Comparison of ENCODE assay signal across 1 cellular context in genomic region chr11:133219543-133219942, GRCh38.
TF ChIP-seq lines count a peak whose summit lies in the region.

No MANE protein-coding gene starts in this region.

TF ChIP-seq in WTC11, 78 proteins besides CTCF, POLR2A, EP300 and RAD21 (continued from another document):
- TF ChIP-seq, protein P1, sequence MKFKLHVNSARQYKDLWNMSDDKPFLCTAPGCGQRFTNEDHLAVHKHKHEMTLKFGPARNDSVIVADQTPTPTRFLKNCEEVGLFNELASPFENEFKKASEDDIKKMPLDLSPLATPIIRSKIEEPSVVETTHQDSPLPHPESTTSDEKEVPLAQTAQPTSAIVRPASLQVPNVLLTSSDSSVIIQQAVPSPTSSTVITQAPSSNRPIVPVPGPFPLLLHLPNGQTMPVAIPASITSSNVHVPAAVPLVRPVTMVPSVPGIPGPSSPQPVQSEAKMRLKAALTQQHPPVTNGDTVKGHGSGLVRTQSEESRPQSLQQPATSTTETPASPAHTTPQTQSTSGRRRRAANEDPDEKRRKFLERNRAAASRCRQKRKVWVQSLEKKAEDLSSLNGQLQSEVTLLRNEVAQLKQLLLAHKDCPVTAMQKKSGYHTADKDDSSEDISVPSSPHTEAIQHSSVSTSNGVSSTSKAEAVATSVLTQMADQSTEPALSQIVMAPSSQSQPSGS (CRISPR knock-in tag; IDR thresholded peaks at IDR 0.05; ENCODE audit: borderline replicate concordance, low read depth): no peak
- TF ChIP-seq ZSCAN18 (CRISPR knock-in tag; IDR thresholded peaks at IDR 0.05) (no peak), TCF7 (CRISPR knock-in tag; IDR thresholded peaks at IDR 0.05; ENCODE audit: low read depth) (no peak), ZNF423 (CRISPR knock-in tag; IDR thresholded peaks at IDR 0.05) (no peak), SMAD3 (CRISPR knock-in tag; IDR thresholded peaks at IDR 0.05; ENCODE audit: borderline replicate concordance) (no peak), GTF2I (CRISPR knock-in tag; conservative IDR thresholded peaks at IDR 0.05) (no peak), ATF1 (CRISPR knock-in tag; IDR thresholded peaks at IDR 0.05) (no peak), STAT6 (CRISPR knock-in tag; conservative IDR thresholded peaks at IDR 0.05; ENCODE audit: low read depth) (no peak), ZBTB21 (CRISPR knock-in tag; IDR thresholded peaks at IDR 0.05; ENCODE audit: borderline replicate concordance) (no peak), SOX15 (CRISPR knock-in tag; IDR thresholded peaks at IDR 0.05) (no peak), ZNF532 (CRISPR knock-in tag; IDR thresholded peaks at IDR 0.05; ENCODE audit: borderline replicate concordance) (no peak), AFF4 (CRISPR knock-in tag; IDR thresholded peaks at IDR 0.05; ENCODE audit: borderline replicate concordance) (no peak), JAZF1 (CRISPR knock-in tag; IDR thresholded peaks at IDR 0.05) (no peak)
- TF ChIP-seq, protein P2, sequence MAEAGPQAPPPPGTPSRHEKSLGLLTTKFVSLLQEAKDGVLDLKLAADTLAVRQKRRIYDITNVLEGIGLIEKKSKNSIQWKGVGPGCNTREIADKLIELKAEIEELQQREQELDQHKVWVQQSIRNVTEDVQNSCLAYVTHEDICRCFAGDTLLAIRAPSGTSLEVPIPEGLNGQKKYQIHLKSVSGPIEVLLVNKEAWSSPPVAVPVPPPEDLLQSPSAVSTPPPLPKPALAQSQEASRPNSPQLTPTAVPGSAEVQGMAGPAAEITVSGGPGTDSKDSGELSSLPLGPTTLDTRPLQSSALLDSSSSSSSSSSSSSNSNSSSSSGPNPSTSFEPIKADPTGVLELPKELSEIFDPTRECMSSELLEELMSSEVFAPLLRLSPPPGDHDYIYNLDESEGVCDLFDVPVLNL (CRISPR knock-in tag; IDR thresholded peaks at IDR 0.05; ENCODE audit: borderline replicate concordance, low read depth): no peak
- TF ChIP-seq, protein P3, sequence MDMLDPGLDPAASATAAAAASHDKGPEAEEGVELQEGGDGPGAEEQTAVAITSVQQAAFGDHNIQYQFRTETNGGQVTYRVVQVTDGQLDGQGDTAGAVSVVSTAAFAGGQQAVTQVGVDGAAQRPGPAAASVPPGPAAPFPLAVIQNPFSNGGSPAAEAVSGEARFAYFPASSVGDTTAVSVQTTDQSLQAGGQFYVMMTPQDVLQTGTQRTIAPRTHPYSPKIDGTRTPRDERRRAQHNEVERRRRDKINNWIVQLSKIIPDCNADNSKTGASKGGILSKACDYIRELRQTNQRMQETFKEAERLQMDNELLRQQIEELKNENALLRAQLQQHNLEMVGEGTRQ (CRISPR knock-in tag; IDR thresholded peaks at IDR 0.05): no peak
- TF ChIP-seq, protein P4, sequence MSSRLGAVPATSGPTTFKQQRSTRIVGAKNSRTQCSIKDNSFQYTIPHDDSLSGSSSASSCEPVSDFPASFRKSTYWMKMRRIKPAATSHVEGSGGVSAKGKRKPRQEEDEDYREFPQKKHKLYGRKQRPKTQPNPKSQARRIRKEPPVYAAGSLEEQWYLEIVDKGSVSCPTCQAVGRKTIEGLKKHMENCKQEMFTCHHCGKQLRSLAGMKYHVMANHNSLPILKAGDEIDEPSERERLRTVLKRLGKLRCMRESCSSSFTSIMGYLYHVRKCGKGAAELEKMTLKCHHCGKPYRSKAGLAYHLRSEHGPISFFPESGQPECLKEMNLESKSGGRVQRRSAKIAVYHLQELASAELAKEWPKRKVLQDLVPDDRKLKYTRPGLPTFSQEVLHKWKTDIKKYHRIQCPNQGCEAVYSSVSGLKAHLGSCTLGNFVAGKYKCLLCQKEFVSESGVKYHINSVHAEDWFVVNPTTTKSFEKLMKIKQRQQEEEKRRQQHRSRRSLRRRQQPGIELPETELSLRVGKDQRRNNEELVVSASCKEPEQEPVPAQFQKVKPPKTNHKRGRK (CRISPR knock-in tag; IDR thresholded peaks at IDR 0.05; ENCODE audit: borderline replicate concordance): no peak
TF ChIP-seq in WTC11: peak in this region for 0.
